In genomic region chr9:110254500-110254899, GRCh38 we compare ENCODE assay signal across 11 cellular contexts. TPM values are rescaled to one million over a fixed set of nuclear protein-coding genes. Genes with fewer than 3 reads are reported as not detected.
DNase-seq lines count a peak whose midpoint lies in the region; ATAC-seq, FAIRE-seq and TF ChIP-seq lines count a peak whose summit lies in the region.
"Had no signal": no experiment of that assay in that cellular context is flagged by ENCODE, and none has a peak within 500 bp of the region (broad histone marks: within the 10 kb centered on the region; RNA-seq: fewer than 3 reads in every experiment).

No MANE protein-coding gene starts in this region.

- H3K36me3 Mint-ChIP-seq in activated CD4-positive, alpha-beta T cell treated with anti-CD3 and anti-CD28 coated beads, Interleukin-2, amount 10 ng/mL, durations not matched to agents 24 days and 14 days (ENCODE audit: low read depth): peaks cover 49% of the 10 kb centered on the region
- peaks cover 45% of the 10 kb centered on the region for H3K36me3 Mint-ChIP-seq in activated naive CD8-positive, alpha-beta T cell treated with anti-CD3 and anti-CD28 coated beads for 36 hours

- DNase-seq in activated CD4-positive, alpha-beta T cell treated with anti-CD3 and anti-CD28 coated beads, Interleukin-2, amount 10 ng/mL, durations not matched to agents 24 days and 14 days: no peak
- DNase-seq in activated CD4-positive, alpha-beta T cell treated with anti-CD3 and anti-CD28 coated beads, Interleukin-2, amount 50 U/mL, for 4 hours: no peak
- DNase-seq in activated naive CD8-positive, alpha-beta T cell treated with anti-CD3 and anti-CD28 coated beads for 36 hours: no peak
- DNase-seq in kidney: no peak
- no peak for DNase-seq in thoracic aorta (ENCODE audit: low spot score)
- no peak for DNase-seq in HK-2 (ENCODE audit: unreplicated experiment)
- DNase-seq in NCI-H1048 (lab: John Stamatoyannopoulos, UW): no peak
- DNase-seq: AML-193 had no signal

- peak overlapping the region; percentile 99 for H3K27ac Mint-ChIP-seq in activated CD4-positive, alpha-beta T cell treated with anti-CD3 and anti-CD28 coated beads, Interleukin-2, amount 10 ng/mL, durations not matched to agents 24 days and 14 days
- peak overlapping the region; percentile 96 for H3K27ac Mint-ChIP-seq in activated naive CD8-positive, alpha-beta T cell treated with anti-CD3 and anti-CD28 coated beads for 36 hours

- TF ChIP-seq CTCF in kidney (IDR thresholded peaks at IDR 0.05; ENCODE audit: borderline replicate concordance, extremely low read depth, insufficient read depth) (no peak), thoracic aorta (IDR thresholded peaks at IDR 0.05) (no peak)

- H3K27me3 Mint-ChIP-seq in activated CD4-positive, alpha-beta T cell treated with anti-CD3 and anti-CD28 coated beads, Interleukin-2, amount 10 ng/mL, durations not matched to agents 24 days and 14 days: no peaks in the 10 kb centered on the region
- no peaks in the 10 kb centered on the region for H3K27me3 Mint-ChIP-seq in activated naive CD8-positive, alpha-beta T cell treated with anti-CD3 and anti-CD28 coated beads for 36 hours

- no peaks in the 10 kb centered on the region for H3K9me3 ChIP-seq in kidney (ENCODE audit: control insufficient read depth in 1 of 2, low read length in 2 of 2)
- no peaks in the 10 kb centered on the region for H3K9me3 ChIP-seq in thoracic aorta

- H3K9ac ChIP-seq in kidney (ENCODE audit: low read length in 2 of 2): peak overlapping the region in 1 of 2 donors; percentile 85

- ATAC-seq in thoracic aorta (ENCODE audit: insufficient number of reproducible peaks, low FRiP score, low read depth): no peak
- ATAC-seq in HG03045 (IDR thresholded peaks at IDR 0.05; ENCODE audit: unreplicated experiment): no peak

- no peaks in the 10 kb centered on the region for H3K27me3 ChIP-seq in thoracic aorta (replicated peaks; ENCODE audit: insufficient read depth)

- H3K27ac ChIP-seq in kidney (ENCODE audit: low read depth in 2 of 2, low read length in 2 of 2) (peak overlapping the region in 1 of 2 donors; percentile 93), thoracic aorta (peak overlapping the region in 1 of 2 donors; percentile 81)

- intact Hi-C loops in activated CD4-positive, alpha-beta T cell treated with anti-CD3 and anti-CD28 coated beads, Interleukin-2, amount 10 ng/mL, durations not matched to agents 24 days and 14 days (cut with micrococcal nuclease): loop anchor here (10.0 kb wide), 3 partner anchors 1140 to 1320 kb away; partner anchors contain the start of genes ABITRAM, CTNNAL1, ELP1 and TMEM245
- intact Hi-C loops in kidney (cut with DNase I): no loop called here

- no peaks in the 10 kb centered on the region for H3K9me3 Mint-ChIP-seq in activated CD4-positive, alpha-beta T cell treated with anti-CD3 and anti-CD28 coated beads, Interleukin-2, amount 10 ng/mL, durations not matched to agents 24 days and 14 days
- H3K9me3 Mint-ChIP-seq in activated naive CD8-positive, alpha-beta T cell treated with anti-CD3 and anti-CD28 coated beads for 36 hours: no peaks in the 10 kb centered on the region

- H3K4me3 Mint-ChIP-seq in activated CD4-positive, alpha-beta T cell treated with anti-CD3 and anti-CD28 coated beads, Interleukin-2, amount 10 ng/mL, durations not matched to agents 24 days and 14 days: peak overlapping the region; percentile 96
- H3K4me3 Mint-ChIP-seq in activated naive CD8-positive, alpha-beta T cell treated with anti-CD3 and anti-CD28 coated beads for 36 hours: peak overlapping the region; percentile 90

- H3K4me1 ChIP-seq in kidney (ENCODE audit: control insufficient read depth in 1 of 2, insufficient read depth in 1 of 2, low read depth in 1 of 2, low read length in 2 of 2): peaks cover 7 to 15% of the 10 kb centered on the region in 2 donors
- H3K4me1 ChIP-seq in thoracic aorta (ENCODE audit: control insufficient read depth in 1 of 2, low read depth in 2 of 2): peaks cover 18 to 23% of the 10 kb centered on the region in 2 donors

- H3K36me3 ChIP-seq in kidney (ENCODE audit: control insufficient read depth in 1 of 2, insufficient read depth in 2 of 2, low read length in 2 of 2) (peaks cover 2 to 5% of the 10 kb centered on the region in 2 donors), thoracic aorta (peaks cover 5% of the 10 kb centered on the region)

- H3K4me3 ChIP-seq in kidney (ENCODE audit: low read length in 2 of 2) (peak overlapping the region; percentile 87 to 92), thoracic aorta (peak overlapping the region; percentile 81)

- H3K4me1 Mint-ChIP-seq in activated CD4-positive, alpha-beta T cell treated with anti-CD3 and anti-CD28 coated beads, Interleukin-2, amount 10 ng/mL, durations not matched to agents 24 days and 14 days: peaks cover 52% of the 10 kb centered on the region
- peaks cover 43% of the 10 kb centered on the region for H3K4me1 Mint-ChIP-seq in activated naive CD8-positive, alpha-beta T cell treated with anti-CD3 and anti-CD28 coated beads for 36 hours

- no peak for FAIRE-seq in kidney (lab: Jason Lieb, UNC)

RNA-seq across cellular contexts. Expression of gene TXN, which starts 1.8 kb away (rescaled TPM):
- total RNA-seq in activated CD4-positive, alpha-beta T cell treated with anti-CD3 and anti-CD28 coated beads, Interleukin-2, amount 10 ng/mL, durations not matched to agents 24 days and 14 days: 463 TPM in 2 replicates
- 100 to 1,000 TPM; 321 to 327 TPM for total RNA-seq in activated naive CD8-positive, alpha-beta T cell treated with anti-CD3 and anti-CD28 coated beads for 36 hours
- total RNA-seq in kidney: 145 TPM
- polyA plus RNA-seq in kidney (ENCODE audit: insufficient read depth, low read depth, low replicate concordance): 541 TPM
- 100 to 1,000 TPM in 1 of 2 donors, 10 to 100 TPM in 1; 47.5 to 105 TPM for total RNA-seq in thoracic aorta

RNA-seq across cellular contexts. Expression of gene C9orf152, which starts 46.5 kb away (rescaled TPM):
- not detected in 2 replicates for total RNA-seq in activated CD4-positive, alpha-beta T cell treated with anti-CD3 and anti-CD28 coated beads, Interleukin-2, amount 10 ng/mL, durations not matched to agents 24 days and 14 days
- not detected for total RNA-seq in activated naive CD8-positive, alpha-beta T cell treated with anti-CD3 and anti-CD28 coated beads for 36 hours
- 1.8 TPM for total RNA-seq in kidney
- not detected for polyA plus RNA-seq in kidney (ENCODE audit: insufficient read depth, low read depth, low replicate concordance)
- total RNA-seq in thoracic aorta: under 1 TPM in 1 of 2 donors, not detected in 1; 0.56 TPM
- total RNA-seq: glomerular endothelial cell, temporal lobe had no signal
